ENCODE assay signal across 9 cellular contexts in genomic region chr19:54418030-54418929, GRCh38. TPM values are rescaled to one million over a fixed set of nuclear protein-coding genes. Genes with fewer than 3 reads are reported as not detected.
DNase-seq lines count a peak whose midpoint lies in the region; ATAC-seq, FAIRE-seq and TF ChIP-seq lines count a peak whose summit lies in the region.
"Had no signal": no experiment of that assay in that cellular context is flagged by ENCODE, and none has a peak within 500 bp of the region (broad histone marks: within the 10 kb centered on the region; RNA-seq: fewer than 3 reads in every experiment).

No MANE protein-coding gene starts in this region.

- peaks cover 30% of the 10 kb centered on the region for H3K27me3 Mint-ChIP-seq in GM23338 (ENCODE audit: insufficient read depth, low read depth, poor library complexity)

- H3K36me3 ChIP-seq in GM23338 (ENCODE audit: insufficient read depth) = no peaks in the 10 kb centered on the region

- TF ChIP-seq RAD21 in A549 (conservative IDR thresholded peaks at IDR 0.05 in 1 of 2, IDR thresholded peaks at IDR 0.05 in 1 of 2) = no peak

- peaks cover 44% of the 10 kb centered on the region for H3K4me1 Mint-ChIP-seq in GM23338

- H3K9me3 Mint-ChIP-seq in GM23338 = peaks cover 20% of the 10 kb centered on the region
- H3K9me3 Mint-ChIP-seq in activated naive CD4-positive, alpha-beta T cell treated with anti-CD3 and anti-CD28 coated beads, Interleukin-2, amount 50 U/mL, for 72 hours = peaks cover 5 to 6% of the 10 kb centered on the region in 2 donors

- H3K4me1 ChIP-seq in A549 (peaks cover 19% of the 10 kb centered on the region; the same call in 2 of the 3 replicates), GM23338 (ENCODE audit: insufficient read depth) (peaks cover 37% of the 10 kb centered on the region)

- FAIRE-seq in A549 (lab: Jason Lieb, UNC) = peak; percentile 39

- POLR2A ChIA-PET in A549 (lab: Yijun Ruan, JAX) = interaction anchor here (0.6 kb wide), 1 partner anchor 303 kb away, joined by 3 read pairs; the partner anchor contains the start of genes PRPF31 and TFPT

- 54% methylated on average over 25 of the region's 25 CpGs for WGBS in A549 (ENCODE audit: missing lambda C conversion rate)

- peak overlapping the region; percentile 13; the same call in 2 of the 3 replicates for H3K4me3 Mint-ChIP-seq in GM23338

- H3K4me3 ChIP-seq in A549 (no peak overlapping the region), GM23338 (no peak overlapping the region)

- H3F3A ChIP-seq in GM23338 (replicated peaks; ENCODE audit: low read depth) = peaks cover 21% of the 10 kb centered on the region

- TF ChIP-seq CTCF in A549 (IDR thresholded peaks at IDR 0.05) (no peak), GM23338 (conservative IDR thresholded peaks at IDR 0.05; ENCODE audit: low read depth in 2 of 2) (no peak)

- H3K9me2 ChIP-seq in GM23338 (ENCODE audit: insufficient read depth) = no peaks in the 10 kb centered on the region

- CTCF ChIA-PET in A549 (lab: Yijun Ruan, JAX) = interaction anchor here (1.5 kb wide), 1 partner anchor 20 kb away, joined by 5 read pairs; no protein-coding TSS in a partner anchor

- ATAC-seq in A549 (peak; percentile 14 to 42; a peak in 3 of 6 replicates), GM23338 (no peak), GM18505 (IDR thresholded peaks at IDR 0.05; ENCODE audit: unreplicated experiment) (no peak)
- ATAC-seq in activated naive CD4-positive, alpha-beta T cell treated with anti-CD3 and anti-CD28 coated beads, Interleukin-2, amount 50 U/mL, for 72 hours = peak; percentile 59 to 78

- H3K36me3 Mint-ChIP-seq in GM23338 (ENCODE audit: low read depth) = peaks cover 31% of the 10 kb centered on the region
- H3K36me3 Mint-ChIP-seq in activated naive CD4-positive, alpha-beta T cell treated with anti-CD3 and anti-CD28 coated beads, Interleukin-2, amount 50 U/mL, for 72 hours = peaks cover 0 to 17% of the 10 kb centered on the region in 2 donors

- H3K27me3 ChIP-seq in GM23338 (ENCODE audit: insufficient read depth) = peaks cover 23% of the 10 kb centered on the region

- H3K27ac Mint-ChIP-seq in GM23338 = peak overlapping the region; percentile 23; the same call in 1 of the 2 replicates
- H3K27ac Mint-ChIP-seq in activated naive CD4-positive, alpha-beta T cell treated with anti-CD3 and anti-CD28 coated beads, Interleukin-2, amount 50 U/mL, for 72 hours = peak overlapping the region; percentile 38 to 64

- DNase-seq in A549 (ENCODE audit: low read depth in 1 of 2, low spot score in 1 of 2) = peak in 1 of 2 experiments; percentile 42
- DNase-seq in GM23338 (ENCODE audit: low spot score) = peak; percentile 43
- DNase-seq in activated naive CD4-positive, alpha-beta T cell treated with anti-CD3 and anti-CD28 coated beads, Interleukin-2, amount 50 U/mL, for 72 hours (ENCODE audit: low spot score in 2 of 2) = peak in 1 of 2 donors; percentile 32
- peak; percentile 72 for DNase-seq in islet precursor cell
- no peak for DNase-seq in DMS153 (lab: John Stamatoyannopoulos, UW)
- DNase-seq in T1000 (lab: John Stamatoyannopoulos, UW) = no peak
- DNase-seq in stimulated activated CD4-positive, alpha-beta T cell treated with anti-CD3 and anti-CD28 coated beads, Interleukin-4, amount 100 ng/mL, for 4 hours = no peak
- DNase-seq: NCI-H1092 had no signal

- TF ChIP-seq EP300 in A549 (IDR thresholded peaks at IDR 0.05) = no peak

- H3K4me2 ChIP-seq in A549 (no peak overlapping the region), GM23338 (peak overlapping the region; percentile 66)

- no peak overlapping the region for H3K27ac ChIP-seq in A549
- H3K27ac ChIP-seq in GM23338 (ENCODE audit: low read depth) = no peak overlapping the region

- no peaks in the 10 kb centered on the region for H3K9me3 ChIP-seq in A549

- TF ChIP-seq POLR2A in A549 (IDR thresholded peaks at IDR 0.05; ENCODE audit: low read length) (no peak), GM18505 (IDR thresholded peaks at IDR 0.05; ENCODE audit: borderline replicate concordance, extremely low read depth, insufficient read depth, insufficient read length) (no peak)

- H4K20me1 ChIP-seq in GM23338 (replicated peaks; ENCODE audit: insufficient read depth) = no peaks in the 10 kb centered on the region; the same call in 1 of the 2 replicates

- no peak overlapping the region for H2AFZ ChIP-seq in GM23338

- 0 out of 2 replicates have a peak, but pooled peaks cover 3% of the 10 kb centered on the region for H3K79me2 ChIP-seq in GM23338 (replicated peaks; ENCODE audit: insufficient read depth)

TF ChIP-seq in A549, 52 proteins besides CTCF, POLR2A, EP300 and RAD21 (continues in another document):
- TF ChIP-seq MAFK (IDR thresholded peaks at IDR 0.05; ENCODE audit: partially characterized antibody) = no peak
- no peak for TF ChIP-seq RARB (CRISPR knock-in tag; IDR thresholded peaks at IDR 0.05)
- TF ChIP-seq, protein P1, sequence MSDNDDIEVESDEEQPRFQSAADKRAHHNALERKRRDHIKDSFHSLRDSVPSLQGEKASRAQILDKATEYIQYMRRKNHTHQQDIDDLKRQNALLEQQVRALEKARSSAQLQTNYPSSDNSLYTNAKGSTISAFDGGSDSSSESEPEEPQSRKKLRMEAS (IDR thresholded peaks at IDR 0.05) = no peak
- no peak for TF ChIP-seq ZNF302 (CRISPR knock-in tag; IDR thresholded peaks at IDR 0.05)
- TF ChIP-seq RFX5 (IDR thresholded peaks at IDR 0.05) = no peak

TF ChIP-seq in GM23338, 12 proteins besides CTCF, POLR2A, EP300 and RAD21 (continues in another document):
- TF ChIP-seq STAT1 (IDR thresholded peaks at IDR 0.05; ENCODE audit: unreplicated experiment) = no peak

RNA-seq across cellular contexts. Expression of gene TTYH1, which starts 3.0 kb away (rescaled TPM):
- 0.31 and 0.56 TPM in 2 replicates for polyA plus RNA-seq in A549 (2011; rRNA removed)
- 0.26 and 0.33 TPM in 2 replicates for polyA plus RNA-seq in A549 (2012; cell fraction: cytosol; rRNA removed)
- 0.48 and 0.50 TPM in 2 replicates for polyA plus RNA-seq in A549 (2012; cell fraction: nucleus; rRNA removed)
- 0.15 to 0.32 TPM in 2 of 3 replicates, not detected in the other for polyA plus RNA-seq in A549 (2017; fragmentation: RNase III; extraction: RNeasy Plus Mini Kit Qiagen cat#74134 plus additional on column Dnase treatment)
- 0.29 and 1.1 TPM in 2 replicates for polyA minus RNA-seq in A549 (2011; rRNA and poly(A)+ RNA removed)
- total RNA-seq in GM23338 (2014; rRNA removed; shearing (Covaris generic)) = 31.8 and 40.8 TPM in 2 replicates
- polyA plus RNA-seq in GM23338 (2016; fragmentation: Nextera tagmentation; extraction: Ambion mirVana) = 18.2 and 21.5 TPM in 2 replicates
- total RNA-seq in activated naive CD4-positive, alpha-beta T cell treated with anti-CD3 and anti-CD28 coated beads, Interleukin-2, amount 50 U/mL, for 72 hours = under 1 TPM in 1 of 2 donors, not detected in 1; 0.37 TPM

RNA-seq across cellular contexts. Expression of gene LENG8, which starts 30.7 kb away (rescaled TPM):
- polyA plus RNA-seq in A549 (2011; rRNA removed) = 30.6 and 52.8 TPM in 2 replicates
- polyA plus RNA-seq in A549 (2012; cell fraction: cytosol; rRNA removed) = 48.4 and 62.4 TPM in 2 replicates
- polyA plus RNA-seq in A549 (2012; cell fraction: nucleus; rRNA removed) = 643 and 655 TPM in 2 replicates
- 137 to 148 TPM (median 140 TPM) in 3 replicates for polyA plus RNA-seq in A549 (2017; fragmentation: RNase III; extraction: RNeasy Plus Mini Kit Qiagen cat#74134 plus additional on column Dnase treatment)
- polyA minus RNA-seq in A549 (2011; rRNA and poly(A)+ RNA removed) = 42.5 and 48.1 TPM in 2 replicates
- total RNA-seq in GM23338 (2014; rRNA removed; shearing (Covaris generic)) = 45.6 and 74.3 TPM in 2 replicates
- polyA plus RNA-seq in GM23338 (2016; fragmentation: Nextera tagmentation; extraction: Ambion mirVana) = 41.2 and 42.1 TPM in 2 replicates
- 100 to 1,000 TPM; 191 to 205 TPM for total RNA-seq in activated naive CD4-positive, alpha-beta T cell treated with anti-CD3 and anti-CD28 coated beads, Interleukin-2, amount 50 U/mL, for 72 hours

RNA-seq across cellular contexts. Expression of gene LENG9, which starts 45.3 kb away (rescaled TPM):
- polyA plus RNA-seq in A549 (2011; rRNA removed) = 1.9 and 2.1 TPM in 2 replicates
- 1.6 and 2.8 TPM in 2 replicates for polyA plus RNA-seq in A549 (2012; cell fraction: cytosol; rRNA removed)
- polyA plus RNA-seq in A549 (2012; cell fraction: nucleus; rRNA removed) = 2.2 and 4.1 TPM in 2 replicates
- 3.8 to 4.9 TPM (median 4.1 TPM) in 3 replicates for polyA plus RNA-seq in A549 (2017; fragmentation: RNase III; extraction: RNeasy Plus Mini Kit Qiagen cat#74134 plus additional on column Dnase treatment)
- 3.7 and 5.1 TPM in 2 replicates for polyA minus RNA-seq in A549 (2011; rRNA and poly(A)+ RNA removed)
- 3.3 and 6.4 TPM in 2 replicates for total RNA-seq in GM23338 (2014; rRNA removed; shearing (Covaris generic))
- polyA plus RNA-seq in GM23338 (2016; fragmentation: Nextera tagmentation; extraction: Ambion mirVana) = 0.26 and 0.52 TPM in 2 replicates
- 1 to 10 TPM; 2.5 to 5.8 TPM for total RNA-seq in activated naive CD4-positive, alpha-beta T cell treated with anti-CD3 and anti-CD28 coated beads, Interleukin-2, amount 50 U/mL, for 72 hours

RNA-seq across cellular contexts. Expression of gene LAIR1, which starts 53.5 kb away (rescaled TPM):
- not detected in 2 replicates for polyA plus RNA-seq in A549 (2011; rRNA removed)
- polyA plus RNA-seq in A549 (2012; cell fraction: cytosol; rRNA removed) = not detected in 2 replicates
- 0.01 TPM in 1 of 2 replicates, not detected in the other for polyA plus RNA-seq in A549 (2012; cell fraction: nucleus; rRNA removed)
- polyA plus RNA-seq in A549 (2017; fragmentation: RNase III; extraction: RNeasy Plus Mini Kit Qiagen cat#74134 plus additional on column Dnase treatment) = not detected in 3 replicates
- not detected in 2 replicates for polyA minus RNA-seq in A549 (2011; rRNA and poly(A)+ RNA removed)
- 1.3 TPM in 1 of 2 replicates, not detected in the other for total RNA-seq in GM23338 (2014; rRNA removed; shearing (Covaris generic))
- 0.10 TPM in 2 replicates for polyA plus RNA-seq in GM23338 (2016; fragmentation: Nextera tagmentation; extraction: Ambion mirVana)
- 1 to 10 TPM; 2.9 to 9.9 TPM for total RNA-seq in activated naive CD4-positive, alpha-beta T cell treated with anti-CD3 and anti-CD28 coated beads, Interleukin-2, amount 50 U/mL, for 72 hours

RNA-seq across cellular contexts. Expression of gene CDC42EP5, which starts 54.8 kb away (rescaled TPM):
- polyA plus RNA-seq in A549 (2011; rRNA removed) (not detected in 2 replicates), A549 (2017; fragmentation: RNase III; extraction: RNeasy Plus Mini Kit Qiagen cat#74134 plus additional on column Dnase treatment) (not detected in 3 replicates), GM23338 (2016; fragmentation: Nextera tagmentation; extraction: Ambion mirVana) (1.4 and 2.3 TPM in 2 replicates)
- polyA plus RNA-seq in A549 (2012; cell fraction: cytosol; rRNA removed) = 0.16 TPM in 1 of 2 replicates, not detected in the other
- polyA plus RNA-seq in A549 (2012; cell fraction: nucleus; rRNA removed) = not detected in 2 replicates
- polyA minus RNA-seq in A549 (2011; rRNA and poly(A)+ RNA removed) = not detected in 2 replicates
- total RNA-seq in GM23338 (2014; rRNA removed; shearing (Covaris generic)) = 0.35 and 3.4 TPM in 2 replicates
- not detected for total RNA-seq in activated naive CD4-positive, alpha-beta T cell treated with anti-CD3 and anti-CD28 coated beads, Interleukin-2, amount 50 U/mL, for 72 hours

Comparison
In these comparisons a context has a peak if more than half of its experiments do, and no peak if none do; other contexts are left out.
1. ATAC-seq: peak in A549 (2 of 2) and activated naive CD4-positive, alpha-beta T cell treated with anti-CD3 and anti-CD28 coated beads, Interleukin-2, amount 50 U/mL, for 72 hours (2 of 2); none in GM23338 (single experiment) and GM18505 (single experiment).
2. DNase-seq: peak in GM23338 (single experiment) and islet precursor cell (single experiment); none in DMS153 (single experiment), T1000 (single experiment) and stimulated activated CD4-positive, alpha-beta T cell treated with anti-CD3 and anti-CD28 coated beads, Interleukin-4, amount 100 ng/mL, for 4 hours (0 of 2).
3. RNA of gene TTYH1, which starts 3.0 kb away (total RNA-seq): 31.8 to 40.8 TPM in GM23338; 0.37 TPM in activated naive CD4-positive, alpha-beta T cell treated with anti-CD3 and anti-CD28 coated beads, Interleukin-2, amount 50 U/mL, for 72 hours; every median in the first group is over 10 times any median in the second.